Comparison of ENCODE assay signal across 19 cellular contexts in genomic region chr4:73872331-73873108, GRCh38. TPM values are rescaled to one million over a fixed set of nuclear protein-coding genes. Genes with fewer than 3 reads are reported as not detected.
DNase-seq lines count a peak whose midpoint lies in the region; ATAC-seq, FAIRE-seq and TF ChIP-seq lines count a peak whose summit lies in the region.
"Had no signal": no experiment of that assay in that cellular context is flagged by ENCODE, and none has a peak within 500 bp of the region (broad histone marks: within the 10 kb centered on the region; RNA-seq: fewer than 3 reads in every experiment).

No MANE protein-coding gene starts in this region.

- H3K4me3 ChIP-seq in NB4 (ENCODE audit: low read depth, low read length), result no peak overlapping the region
- H3K4me3 ChIP-seq in bronchial epithelial cell (ENCODE audit: low read depth, low read length), result no peak overlapping the region
- H3K4me3 ChIP-seq: esophagus squamous epithelium had no signal

- TF ChIP-seq CTCF in NB4 (IDR thresholded peaks at IDR 0.05; ENCODE audit: low read depth, low read length), result no peak
- TF ChIP-seq CTCF in bronchial epithelial cell (IDR thresholded peaks at IDR 0.05; ENCODE audit: insufficient read depth, low read length, severe bottlenecking), result no peak
- TF ChIP-seq CTCF in D721Med (IDR thresholded peaks at IDR 0.05; ENCODE audit: insufficient read depth, missing control alignments), result no peak

- peaks cover 16% of the 10 kb centered on the region for H3K4me1 Mint-ChIP-seq in stimulated activated naive CD8-positive, alpha-beta T cell treated with anti-CD3 and anti-CD28 coated beads, Interleukin-15, amount 100 ng/mL, for 72 hours
- H3K4me1 Mint-ChIP-seq: memory B cell had no signal

- peaks cover 33% of the 10 kb centered on the region for H3K27me3 Mint-ChIP-seq in stimulated activated naive CD8-positive, alpha-beta T cell treated with anti-CD3 and anti-CD28 coated beads, Interleukin-15, amount 100 ng/mL, for 72 hours

- DNase-seq in AML-193 (lab: John Stamatoyannopoulos, UW), result peak; percentile 96 to 98
- peak; percentile 64 for DNase-seq in NB4 (ENCODE audit: low read depth)
- peak; percentile 38 for DNase-seq in bronchial epithelial cell (ENCODE audit: low read depth)
- peak; percentile 28 to 91 for DNase-seq in lung microvascular endothelial cell (ENCODE audit: low read depth in 2 of 2)
- DNase-seq in D721Med (ENCODE audit: insufficient read length, low spot score), result no peak
- no peak for DNase-seq in stimulated activated naive CD8-positive, alpha-beta T cell treated with anti-CD3 and anti-CD28 coated beads, Interleukin-15, amount 100 ng/mL, for 72 hours
- no peak for DNase-seq in D341Med (ENCODE audit: low spot score)
- DNase-seq: activated CD4-positive, alpha-beta T cell treated with anti-CD3 and anti-CD28 coated beads, Interleukin-2, amount 50 U/mL, for 1 hour; activated naive CD8-positive, alpha-beta T cell treated with anti-CD3 and anti-CD28 coated beads, Interleukin-2, amount 50 U/mL, for 24 hours; activated T-cell treated with anti-CD3 and anti-CD28 coated beads, Interleukin-2, amount 50 U/mL, for 48 hours; cortex of kidney; DMS153; esophagus squamous epithelium; NCI-H1930; NCI-H69; stomach had no signal

- no peaks in the 10 kb centered on the region for H3K27me3 ChIP-seq in bronchial epithelial cell (ENCODE audit: control insufficient read depth, insufficient read depth, low read length)

- H3K9me3 Mint-ChIP-seq in stimulated activated naive CD8-positive, alpha-beta T cell treated with anti-CD3 and anti-CD28 coated beads, Interleukin-15, amount 100 ng/mL, for 72 hours, result peaks cover 4 to 10% of the 10 kb centered on the region in 2 donors
- H3K9me3 Mint-ChIP-seq: activated naive CD8-positive, alpha-beta T cell treated with anti-CD3 and anti-CD28 coated beads, Interleukin-2, amount 50 U/mL, for 24 hours; memory B cell had no signal

- TF ChIP-seq POLR2A in NB4 (IDR thresholded peaks at IDR 0.05; ENCODE audit: extremely low read depth, insufficient read length), result no peak

- ATAC-seq in stimulated activated naive CD8-positive, alpha-beta T cell treated with anti-CD3 and anti-CD28 coated beads, Interleukin-15, amount 100 ng/mL, for 72 hours, result no peak
- ATAC-seq in HG03442 (IDR thresholded peaks at IDR 0.05; ENCODE audit: unreplicated experiment), result no peak
- ATAC-seq: activated naive CD8-positive, alpha-beta T cell treated with anti-CD3 and anti-CD28 coated beads, Interleukin-2, amount 50 U/mL, for 24 hours had no signal

- FAIRE-seq in bronchial epithelial cell (lab: Jason Lieb, UNC) (peak; percentile 92), D721Med (lab: Jason Lieb, UNC) (no peak)

- no peak overlapping the region for H3K27ac Mint-ChIP-seq in stimulated activated naive CD8-positive, alpha-beta T cell treated with anti-CD3 and anti-CD28 coated beads, Interleukin-15, amount 100 ng/mL, for 72 hours
- H3K27ac Mint-ChIP-seq: activated naive CD8-positive, alpha-beta T cell treated with anti-CD3 and anti-CD28 coated beads, Interleukin-2, amount 50 U/mL, for 24 hours; memory B cell had no signal

- no peak overlapping the region for H3K4me3 Mint-ChIP-seq in stimulated activated naive CD8-positive, alpha-beta T cell treated with anti-CD3 and anti-CD28 coated beads, Interleukin-15, amount 100 ng/mL, for 72 hours
- H3K4me3 Mint-ChIP-seq: activated naive CD8-positive, alpha-beta T cell treated with anti-CD3 and anti-CD28 coated beads, Interleukin-2, amount 50 U/mL, for 24 hours; memory B cell had no signal

- H3K36me3 ChIP-seq in bronchial epithelial cell (ENCODE audit: control insufficient read depth, insufficient read depth, low read length), result no peaks in the 10 kb centered on the region
- H3K36me3 ChIP-seq: esophagus squamous epithelium, stomach had no signal

RNA-seq across cellular contexts. Expression of gene CXCL1, which starts 3.3 kb away (rescaled TPM):
- total RNA-seq in bronchial epithelial cell, result 4.2 and 5.2 TPM in 2 replicates
- 10.5 and 36.3 TPM in 2 replicates for total RNA-seq in lung microvascular endothelial cell
- total RNA-seq: H4 had no signal

RNA-seq across cellular contexts. Expression of gene PF4V1, which starts 19.4 kb away (rescaled TPM):
- total RNA-seq in bronchial epithelial cell (1.6 TPM in 1 of 2 replicates, not detected in the other), lung microvascular endothelial cell (not detected in 2 replicates)
- total RNA-seq: esophagus squamous epithelium, H4, stomach had no signal

RNA-seq across cellular contexts. Expression of gene CXCL6, which starts 36.0 kb away (rescaled TPM):
- 0.26 TPM in 1 of 2 replicates, not detected in the other for total RNA-seq in bronchial epithelial cell
- 0.22 and 0.40 TPM in 2 replicates for total RNA-seq in lung microvascular endothelial cell
- total RNA-seq: H4 had no signal

Comparison
In these comparisons a context has a peak if more than half of its experiments do, and no peak if none do; other contexts are left out.
1. DNase-seq: peak in AML-193 (2 of 2), NB4 (single experiment), bronchial epithelial cell (single experiment) and lung microvascular endothelial cell (2 of 2); none in D721Med (single experiment), stimulated activated naive CD8-positive, alpha-beta T cell treated with anti-CD3 and anti-CD28 coated beads, Interleukin-15, amount 100 ng/mL, for 72 hours (0 of 2) and D341Med (single experiment).